Comparison of ENCODE assay signal across 28 cellular contexts in genomic region chr14:37559386-37559785, GRCh38. TPM values are rescaled to one million over a fixed set of nuclear protein-coding genes. Genes with fewer than 3 reads are reported as not detected.
DNase-seq lines count a peak whose midpoint lies in the region; ATAC-seq and TF ChIP-seq lines count a peak whose summit lies in the region.
"Had no signal": no experiment of that assay in that cellular context is flagged by ENCODE, and none has a peak within 500 bp of the region (broad histone marks: within the 10 kb centered on the region; RNA-seq: fewer than 3 reads in every experiment).

No MANE protein-coding gene starts in this region.

- no peaks in the 10 kb centered on the region for H3K9me3 ChIP-seq in PC-3 (ENCODE audit: low read length)
- H3K9me3 ChIP-seq: gastroesophageal sphincter, pancreas, SK-N-SH had no signal

- peaks cover 20% of the 10 kb centered on the region for H3K9me3 Mint-ChIP-seq in GM23338

- no peak overlapping the region for H3K4me3 ChIP-seq in GM23338
- H3K4me3 ChIP-seq in brain microvascular endothelial cell (ENCODE audit: low read depth, low read length): no peak overlapping the region
- no peak overlapping the region for H3K4me3 ChIP-seq in PC-3 (ENCODE audit: low read length)
- H3K4me3 ChIP-seq: gastroesophageal sphincter, lung, pancreas had no signal

- no peak overlapping the region for H3K9ac ChIP-seq in PC-3 (ENCODE audit: low read length)
- H3K9ac ChIP-seq: SK-N-SH had no signal

- no peaks in the 10 kb centered on the region for H3K9me2 ChIP-seq in GM23338 (ENCODE audit: insufficient read depth)
- H3K9me2 ChIP-seq in PC-3 (replicated peaks; ENCODE audit: low read length): no peaks in the 10 kb centered on the region
- H3K9me2 ChIP-seq: SK-N-SH had no signal

- in situ Hi-C loops in brain microvascular endothelial cell (cut with HindIII; ENCODE audit: low pct_ligation_motif_present, low sequenced_read_pairs): no loop called here

- H3K4me1 Mint-ChIP-seq in GM23338: no peaks in the 10 kb centered on the region; the same call in 2 of the 3 replicates
- H3K4me1 Mint-ChIP-seq: brain had no signal

- ATAC-seq in GM23338 (no peak), foreskin keratinocyte (peak; percentile 35), PC-3 (no peak), HG02938 (IDR thresholded peaks at IDR 0.05; ENCODE audit: unreplicated experiment) (no peak)
- ATAC-seq: activated CD8-positive, alpha-beta T cell treated with anti-CD3 and anti-CD28 coated beads, Interleukin-2, amount 10 ng/mL, durations not matched to agents 7 days and 5 days; gastroesophageal sphincter; HCT116; pancreas had no signal

- H3K27ac ChIP-seq in GM23338 (ENCODE audit: low read depth): no peak overlapping the region
- no peak overlapping the region for H3K27ac ChIP-seq in brain microvascular endothelial cell
- no peak overlapping the region for H3K27ac ChIP-seq in foreskin keratinocyte
- no peak overlapping the region for H3K27ac ChIP-seq in PC-3 (ENCODE audit: low read length)
- H3K27ac ChIP-seq: gastroesophageal sphincter, pancreas, RWPE1 had no signal

- H3K79me2 ChIP-seq in GM23338 (replicated peaks; ENCODE audit: insufficient read depth) (no peaks in the 10 kb centered on the region), PC-3 (ENCODE audit: low read length) (peaks cover 29% of the 10 kb centered on the region)

- no peak overlapping the region for H3K4me2 ChIP-seq in GM23338
- H3K4me2 ChIP-seq in PC-3 (ENCODE audit: low read length): no peak overlapping the region
- H3K4me2 ChIP-seq: SK-N-SH had no signal

- no peak overlapping the region for H2AFZ ChIP-seq in GM23338
- no peak overlapping the region for H2AFZ ChIP-seq in PC-3 (ENCODE audit: low read length)

- H3K27ac Mint-ChIP-seq in GM23338: no peak overlapping the region
- H3K27ac Mint-ChIP-seq: activated CD8-positive, alpha-beta T cell treated with anti-CD3 and anti-CD28 coated beads, Interleukin-2, amount 10 ng/mL, durations not matched to agents 7 days and 5 days; brain; T-helper 1 cell treated with Interleukin-12 subunit alpha and Interleukin-12 subunit beta and Interleukin-4 antibody, amounts not matched to agents 30 μg/mL and 1 μg/mL, for 36 hours had no signal

- intact Hi-C loops in PC-3 (cut with micrococcal nuclease): no loop called here

- CTCF ChIA-PET in PC-3 (lab: Charles Lee): interaction anchor here (0.6 kb wide), 1 partner anchor 36 kb away, joined by 3 read pairs; the partner anchor contains the start of gene FOXA1

- peak; percentile 40 for DNase-seq in GM23338 (ENCODE audit: low spot score)
- peak; percentile 49 for DNase-seq in brain microvascular endothelial cell
- no peak for DNase-seq in foreskin keratinocyte
- peak; percentile 18 for DNase-seq in renal cortical epithelial cell (ENCODE audit: low read depth)
- no peak for DNase-seq in NK-92 (lab: John Stamatoyannopoulos, UW; ENCODE audit: unreplicated experiment)
- DNase-seq in PC-3: no peak
- DNase-seq: activated CD8-positive, alpha-beta T cell treated with anti-CD3 and anti-CD28 coated beads, Interleukin-2, amount 10 ng/mL, durations not matched to agents 7 days and 5 days; activated effector memory CD4-positive, alpha-beta T cell treated with anti-CD3 and anti-CD28 coated beads, Interleukin-2, amount 50 U/mL, for 16 hours; activated T-cell treated with anti-CD3 and anti-CD28 coated beads for 4 hours; Caco-2; effector CD4-positive, alpha-beta T cell; KBM-7; MM.1S; NCI-H226; NCI-H748 treated with DMSO at 0.1 percent for 48 hours; pancreas; SK-N-SH; stimulated activated CD4-positive, alpha-beta T cell treated with anti-CD3 and anti-CD28 coated beads, Interleukin-2, amount 100 ng/mL, for 48 hours; trophoblast cell had no signal

- H3K4me3 Mint-ChIP-seq in GM23338: no peak overlapping the region
- H3K4me3 Mint-ChIP-seq: activated CD8-positive, alpha-beta T cell treated with anti-CD3 and anti-CD28 coated beads, Interleukin-2, amount 10 ng/mL, durations not matched to agents 7 days and 5 days; brain; T-helper 1 cell treated with Interleukin-12 subunit alpha and Interleukin-12 subunit beta and Interleukin-4 antibody, amounts not matched to agents 30 μg/mL and 1 μg/mL, for 36 hours had no signal

- no peaks in the 10 kb centered on the region for H3K27me3 ChIP-seq in GM23338 (ENCODE audit: insufficient read depth)
- no peaks in the 10 kb centered on the region for H3K27me3 ChIP-seq in brain microvascular endothelial cell (replicated peaks)
- no peaks in the 10 kb centered on the region for H3K27me3 ChIP-seq in foreskin keratinocyte
- H3K27me3 ChIP-seq in PC-3 (ENCODE audit: low read length): no peaks in the 10 kb centered on the region
- H3K27me3 ChIP-seq: gastroesophageal sphincter, pancreas had no signal

- no peaks in the 10 kb centered on the region for H4K20me1 ChIP-seq in GM23338 (replicated peaks; ENCODE audit: insufficient read depth)
- no peaks in the 10 kb centered on the region for H4K20me1 ChIP-seq in PC-3 (ENCODE audit: low read length)

- peaks cover 16% of the 10 kb centered on the region for H3K36me3 Mint-ChIP-seq in GM23338 (ENCODE audit: low read depth)

- H3K27me3 Mint-ChIP-seq in GM23338 (ENCODE audit: insufficient read depth, low read depth, poor library complexity): no peaks in the 10 kb centered on the region

- H3K36me3 ChIP-seq in GM23338 (ENCODE audit: insufficient read depth): no peaks in the 10 kb centered on the region
- no peaks in the 10 kb centered on the region for H3K36me3 ChIP-seq in brain microvascular endothelial cell (replicated peaks)
- peaks cover 10% of the 10 kb centered on the region; the same call in 1 of the 2 replicates for H3K36me3 ChIP-seq in PC-3 (ENCODE audit: low read depth, low read length)
- H3K36me3 ChIP-seq: gastroesophageal sphincter, pancreas had no signal

- no peak for TF ChIP-seq CTCF in GM23338 (conservative IDR thresholded peaks at IDR 0.05; ENCODE audit: low read depth in 2 of 2)
- no peak for TF ChIP-seq CTCF in brain microvascular endothelial cell (IDR thresholded peaks at IDR 0.05; ENCODE audit: low read depth, low read length, missing control alignments)
- TF ChIP-seq CTCF in foreskin keratinocyte (conservative IDR thresholded peaks at IDR 0.05): no peak
- no peak for TF ChIP-seq CTCF in PC-3 (conservative IDR thresholded peaks at IDR 0.05; ENCODE audit: low read depth, low read length)

- POLR2A ChIA-PET in PC-3 (lab: Charles Lee; ENCODE audit: unreplicated experiment): no interaction called here

- BruUV-seq in PC-3 (replicated peaks; lab: Mats Ljungman, UMichigan): no TSS peak

- H3F3A ChIP-seq in GM23338 (replicated peaks; ENCODE audit: low read depth) (no peaks in the 10 kb centered on the region), PC-3 (ENCODE audit: low read length, unreplicated experiment) (no peaks in the 10 kb centered on the region)

- H3K4me1 ChIP-seq in GM23338 (ENCODE audit: insufficient read depth): no peaks in the 10 kb centered on the region
- H3K4me1 ChIP-seq in foreskin keratinocyte: no peaks in the 10 kb centered on the region
- H3K4me1 ChIP-seq in PC-3 (ENCODE audit: insufficient read depth, low read length): peaks cover 23% of the 10 kb centered on the region
- H3K4me1 ChIP-seq: gastroesophageal sphincter, pancreas had no signal

TF ChIP-seq in GM23338, 12 proteins besides CTCF, POLR2A, EP300 and RAD21 (continues in another document):
- no peak for TF ChIP-seq ZNF331 (CRISPR knock-in tag; IDR thresholded peaks at IDR 0.05; ENCODE audit: low read depth)
- TF ChIP-seq CREB1 (CRISPR knock-in tag; IDR thresholded peaks at IDR 0.05; ENCODE audit: low read depth): no peak
- no peak for TF ChIP-seq STAT1 (IDR thresholded peaks at IDR 0.05; ENCODE audit: unreplicated experiment)
- no peak for TF ChIP-seq EZH2 (IDR thresholded peaks at IDR 0.05; ENCODE audit: low read depth, unreplicated experiment)
- no peak for TF ChIP-seq ZNF114 (CRISPR knock-in tag; IDR thresholded peaks at IDR 0.05)
- no peak for TF ChIP-seq EZH2phosphoT487 (IDR thresholded peaks at IDR 0.05; ENCODE audit: unreplicated experiment)
- no peak for TF ChIP-seq JUNB (IDR thresholded peaks at IDR 0.05; ENCODE audit: unreplicated experiment)

RNA-seq across cellular contexts. Expression of gene FOXA1, which starts 35.7 kb away (rescaled TPM):
- total RNA-seq in GM23338 (2014; rRNA removed; shearing (Covaris generic)): 1.8 TPM in 1 of 2 replicates, not detected in the other
- polyA plus RNA-seq in GM23338 (2016; fragmentation: Nextera tagmentation; extraction: Ambion mirVana): 0.12 TPM in 1 of 2 replicates, not detected in the other
- total RNA-seq in foreskin keratinocyte: not detected in 2 replicates
- not detected in 2 replicates for polyA plus RNA-seq in foreskin keratinocyte
- total RNA-seq in renal cortical epithelial cell: 0.40 and 8.2 TPM in 2 replicates
- 212 and 249 TPM in 2 replicates for total RNA-seq in PC-3 (2014; rRNA removed)
- total RNA-seq: activated CD8-positive, alpha-beta T cell treated with anti-CD3 and anti-CD28 coated beads, Interleukin-2, amount 10 ng/mL, durations not matched to agents 7 days and 5 days had no signal
- polyA plus RNA-seq: neural cell, SK-N-SH had no signal

RNA-seq across cellular contexts. Expression of gene TTC6, which starts 36.0 kb away (rescaled TPM):
- total RNA-seq in GM23338 (2014; rRNA removed; shearing (Covaris generic)): not detected in 2 replicates
- 0.31 and 0.37 TPM in 2 replicates for polyA plus RNA-seq in GM23338 (2016; fragmentation: Nextera tagmentation; extraction: Ambion mirVana)
- total RNA-seq in foreskin keratinocyte: not detected in 2 replicates
- polyA plus RNA-seq in foreskin keratinocyte: not detected in 2 replicates
- total RNA-seq in renal cortical epithelial cell: 0.30 and 1.6 TPM in 2 replicates
- total RNA-seq in PC-3 (2014; rRNA removed): 13.4 and 18.0 TPM in 2 replicates
- total RNA-seq: activated CD8-positive, alpha-beta T cell treated with anti-CD3 and anti-CD28 coated beads, Interleukin-2, amount 10 ng/mL, durations not matched to agents 7 days and 5 days; epithelial cell of proximal tubule had no signal
- polyA plus RNA-seq: neural cell, SK-N-SH had no signal

Comparison
In these comparisons a context has a peak if more than half of its experiments do, and no peak if none do; other contexts are left out.
1. DNase-seq: peak in GM23338 (single experiment), brain microvascular endothelial cell (single experiment) and renal cortical epithelial cell (single experiment); none in foreskin keratinocyte (0 of 2), NK-92 (single experiment) and PC-3 (single experiment).
2. RNA of gene FOXA1, which starts 35.7 kb away (total RNA-seq): 212 to 249 TPM in PC-3; 0.40 to 8.2 TPM in renal cortical epithelial cell, 1.8 TPM in GM23338 and not detected in foreskin keratinocyte; every median in the first group is over 10 times any median in the second.